In the genomic region with DNA sequence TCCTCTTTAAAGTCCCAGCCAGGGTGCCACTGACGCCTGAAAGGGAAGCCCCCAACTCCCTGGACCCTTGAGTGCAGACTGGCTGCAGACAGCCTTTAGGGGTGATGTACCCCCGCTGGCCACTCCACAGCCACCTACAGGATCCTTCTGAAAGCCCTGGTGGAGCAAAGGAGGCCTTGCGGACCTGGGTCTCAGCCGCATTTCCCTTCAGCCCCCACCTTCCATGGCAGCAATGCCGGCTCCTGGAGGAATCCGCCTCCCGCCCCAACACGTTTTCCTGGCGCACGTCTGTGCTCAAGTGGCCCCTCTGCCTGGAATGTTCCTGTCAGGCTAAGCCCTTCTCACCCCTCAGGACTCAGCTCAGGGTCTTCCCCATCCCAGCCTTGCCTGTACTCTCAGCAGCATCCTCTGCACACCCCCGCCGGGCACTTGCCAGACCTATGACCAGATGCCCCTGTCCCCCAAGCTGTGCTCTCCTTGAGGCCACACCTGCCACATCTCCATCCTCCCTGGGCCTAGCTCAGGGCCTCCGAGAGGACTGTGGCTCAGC, we compare ENCODE assay signal across 20 cellular contexts.
DNase-seq lines count a peak whose midpoint lies in the region; ATAC-seq, FAIRE-seq and TF ChIP-seq lines count a peak whose summit lies in the region.
"Had no signal": no experiment of that assay in that cellular context is flagged by ENCODE, and none has a peak within 500 bp of the region (broad histone marks: within the 10 kb centered on the region; RNA-seq: fewer than 3 reads in every experiment).

No MANE protein-coding gene starts in this region.

- peak overlapping the region; percentile 33 for H3K27ac Mint-ChIP-seq in progenitor cell of endocrine pancreas
- H3K27ac Mint-ChIP-seq: CD14-positive monocyte; CD8-positive, alpha-beta T cell; IgD-negative memory B cell had no signal

- no peak overlapping the region for H3K4me3 Mint-ChIP-seq in progenitor cell of endocrine pancreas (ENCODE audit: low read depth)
- H3K4me3 Mint-ChIP-seq: CD14-positive monocyte; CD8-positive, alpha-beta T cell; IgD-negative memory B cell had no signal

- H3K4me1 Mint-ChIP-seq in progenitor cell of endocrine pancreas (ENCODE audit: low read depth): no peaks in the 10 kb centered on the region
- H3K4me1 Mint-ChIP-seq: CD14-positive monocyte, IgD-negative memory B cell had no signal

- no peaks in the 10 kb centered on the region for H3K27me3 ChIP-seq in H7 (ENCODE audit: control insufficient read depth, insufficient read depth, low read length)

- H3K9me3 Mint-ChIP-seq in progenitor cell of endocrine pancreas (ENCODE audit: low read depth): no peaks in the 10 kb centered on the region
- H3K9me3 Mint-ChIP-seq: CD8-positive, alpha-beta T cell; IgD-negative memory B cell had no signal

- peak; percentile 23 for DNase-seq in NCI-H82 (lab: John Stamatoyannopoulos, UW)
- no peak for DNase-seq in NCI-H82 treated with DMSO at 0.1 percent for 48 hours (lab: John Stamatoyannopoulos, UW; ENCODE audit: unreplicated experiment)
- DNase-seq in H7: peak; percentile 35
- DNase-seq in kidney: peak; percentile 41
- no peak for DNase-seq in progenitor cell of endocrine pancreas (ENCODE audit: low spot score, unreplicated experiment)
- no peak for DNase-seq in NAMALWA (ENCODE audit: low spot score)
- DNase-seq in GM10248 (ENCODE audit: extremely low spot score): no peak
- DNase-seq: AML-193; Calu3; CD8-positive, alpha-beta T cell; DMS79 treated with DMSO at 0.1 percent for 48 hours; GF-D8; HCEC 1CT had no signal

- no peaks in the 10 kb centered on the region for H3K9me3 ChIP-seq in kidney (ENCODE audit: control insufficient read depth in 1 of 2, low read length in 2 of 2)
- H3K9me3 ChIP-seq: A549 had no signal

- no peaks in the 10 kb centered on the region for H3K27me3 Mint-ChIP-seq in progenitor cell of endocrine pancreas
- H3K27me3 Mint-ChIP-seq: IgD-negative memory B cell had no signal

- POLR2A ChIA-PET in GM10248 (lab: Yijun Ruan, JAX): no interaction called here

- no peak for TF ChIP-seq CTCF in kidney (IDR thresholded peaks at IDR 0.05; ENCODE audit: borderline replicate concordance, extremely low read depth, insufficient read depth)
- TF ChIP-seq CTCF in progenitor cell of endocrine pancreas (IDR thresholded peaks at IDR 0.05; ENCODE audit: unreplicated experiment): no peak
- TF ChIP-seq CTCF in GM10248 (IDR thresholded peaks at IDR 0.05; ENCODE audit: control extremely low read depth, extremely low read depth, low read depth, missing control alignments): no peak

- no peak overlapping the region for H3K9ac ChIP-seq in kidney (ENCODE audit: low read length in 2 of 2)

- CTCF ChIA-PET in GM10248 (lab: Yijun Ruan, JAX): no interaction called here

- H3K4me3 ChIP-seq in H7 (ENCODE audit: insufficient read depth, low read depth, low read length): no peak overlapping the region
- H3K4me3 ChIP-seq in kidney (ENCODE audit: low read length in 2 of 2): no peak overlapping the region
- H3K4me3 ChIP-seq: A549, GM12878 had no signal

- no peak overlapping the region for H3K27ac ChIP-seq in kidney (ENCODE audit: low read depth in 2 of 2, low read length in 2 of 2)
- H3K27ac ChIP-seq: 22Rv1, A549 had no signal

- no peaks in the 10 kb centered on the region for H3K36me3 Mint-ChIP-seq in progenitor cell of endocrine pancreas (ENCODE audit: insufficient read depth)

- intact Hi-C loops in kidney (cut with DNase I): no loop called here

- no peak for FAIRE-seq in kidney (lab: Jason Lieb, UNC)
- FAIRE-seq: A549, GM12878, HepG2 had no signal

- no peaks in the 10 kb centered on the region for H3K36me3 ChIP-seq in H7 (replicated peaks; ENCODE audit: control insufficient read depth, insufficient read depth, low read length)
- no peaks in the 10 kb centered on the region for H3K36me3 ChIP-seq in kidney (ENCODE audit: control insufficient read depth in 1 of 2, insufficient read depth in 2 of 2, low read length in 2 of 2)

- no peaks in the 10 kb centered on the region for H3K4me1 ChIP-seq in kidney (ENCODE audit: control insufficient read depth in 1 of 2, insufficient read depth in 1 of 2, low read depth in 1 of 2, low read length in 2 of 2)
- H3K4me1 ChIP-seq: A549 had no signal

- ATAC-seq in GM19452 (IDR thresholded peaks at IDR 0.05; ENCODE audit: unreplicated experiment): no peak
- ATAC-seq: A549; CD8-positive, alpha-beta T cell; GM12878; HepG2 had no signal

Comparison
In these comparisons a context has a peak if more than half of its experiments do, and no peak if none do; other contexts are left out.
1. DNase-seq: peak in NCI-H82 (single experiment), H7 (single experiment) and kidney (single experiment); none in NCI-H82 treated with DMSO at 0.1 percent for 48 hours (single experiment), progenitor cell of endocrine pancreas (single experiment), NAMALWA (single experiment) and GM10248 (single experiment).